Comparison of ENCODE assay signal across 1 cellular context in the genomic region with DNA sequence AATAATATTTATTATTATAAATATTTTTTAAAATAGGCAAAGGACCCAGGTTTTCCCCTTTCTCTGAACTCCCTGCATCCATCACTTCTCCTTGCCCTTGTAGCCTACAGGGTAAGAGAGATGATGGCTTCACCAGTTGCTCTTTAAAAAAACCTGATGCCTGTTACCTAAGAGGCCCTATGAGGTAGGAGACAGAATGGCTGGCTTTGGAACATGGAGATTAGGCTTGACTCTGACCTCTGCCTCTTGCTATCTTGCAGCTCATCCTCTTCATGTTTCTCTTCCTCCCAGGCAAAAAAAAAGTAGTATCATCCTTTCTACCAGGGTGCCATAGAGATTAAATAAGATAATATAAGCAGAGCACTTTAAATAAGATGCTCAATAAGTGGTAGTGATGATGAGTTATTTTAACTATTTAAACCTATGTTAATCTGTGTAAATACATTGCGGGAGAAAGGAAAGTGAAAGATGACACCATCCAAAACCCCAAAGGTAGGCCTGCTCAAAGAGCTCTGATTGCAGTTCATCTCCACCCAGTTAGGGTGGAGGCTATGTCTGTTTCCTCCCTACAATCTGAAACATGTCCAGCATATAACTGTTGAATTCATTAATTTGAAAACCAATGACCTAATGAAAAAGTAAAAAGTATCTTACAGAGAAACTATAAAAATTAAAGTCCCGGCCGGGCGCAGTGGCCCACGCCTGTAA.
TF ChIP-seq lines count a peak whose summit lies in the region.

No MANE protein-coding gene starts in this region.

TF ChIP-seq in HEK293, 187 proteins besides CTCF, POLR2A, EP300 and RAD21 (continued from another document):
- TF ChIP-seq, protein P1, sequence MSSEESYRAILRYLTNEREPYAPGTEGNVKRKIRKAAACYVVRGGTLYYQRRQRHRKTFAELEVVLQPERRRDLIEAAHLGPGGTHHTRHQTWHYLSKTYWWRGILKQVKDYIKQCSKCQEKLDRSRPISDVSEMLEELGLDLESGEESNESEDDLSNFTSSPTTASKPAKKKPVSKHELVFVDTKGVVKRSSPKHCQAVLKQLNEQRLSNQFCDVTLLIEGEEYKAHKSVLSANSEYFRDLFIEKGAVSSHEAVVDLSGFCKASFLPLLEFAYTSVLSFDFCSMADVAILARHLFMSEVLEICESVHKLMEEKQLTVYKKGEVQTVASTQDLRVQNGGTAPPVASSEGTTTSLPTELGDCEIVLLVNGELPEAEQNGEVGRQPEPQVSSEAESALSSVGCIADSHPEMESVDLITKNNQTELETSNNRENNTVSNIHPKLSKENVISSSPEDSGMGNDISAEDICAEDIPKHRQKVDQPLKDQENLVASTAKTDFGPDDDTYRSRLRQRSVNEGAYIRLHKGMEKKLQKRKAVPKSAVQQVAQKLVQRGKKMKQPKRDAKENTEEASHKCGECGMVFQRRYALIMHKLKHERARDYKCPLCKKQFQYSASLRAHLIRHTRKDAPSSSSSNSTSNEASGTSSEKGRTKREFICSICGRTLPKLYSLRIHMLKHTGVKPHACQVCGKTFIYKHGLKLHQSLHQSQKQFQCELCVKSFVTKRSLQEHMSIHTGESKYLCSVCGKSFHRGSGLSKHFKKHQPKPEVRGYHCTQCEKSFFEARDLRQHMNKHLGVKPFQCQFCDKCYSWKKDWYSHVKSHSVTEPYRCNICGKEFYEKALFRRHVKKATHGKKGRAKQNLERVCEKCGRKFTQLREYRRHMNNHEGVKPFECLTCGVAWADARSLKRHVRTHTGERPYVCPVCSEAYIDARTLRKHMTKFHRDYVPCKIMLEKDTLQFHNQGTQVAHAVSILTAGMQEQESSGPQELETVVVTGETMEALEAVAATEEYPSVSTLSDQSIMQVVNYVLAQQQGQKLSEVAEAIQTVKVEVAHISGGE (tag by site-specific recombination; conservative IDR thresholded peaks at IDR 0.05; ENCODE audit: low read depth), result no peak
- TF ChIP-seq, protein P2, sequence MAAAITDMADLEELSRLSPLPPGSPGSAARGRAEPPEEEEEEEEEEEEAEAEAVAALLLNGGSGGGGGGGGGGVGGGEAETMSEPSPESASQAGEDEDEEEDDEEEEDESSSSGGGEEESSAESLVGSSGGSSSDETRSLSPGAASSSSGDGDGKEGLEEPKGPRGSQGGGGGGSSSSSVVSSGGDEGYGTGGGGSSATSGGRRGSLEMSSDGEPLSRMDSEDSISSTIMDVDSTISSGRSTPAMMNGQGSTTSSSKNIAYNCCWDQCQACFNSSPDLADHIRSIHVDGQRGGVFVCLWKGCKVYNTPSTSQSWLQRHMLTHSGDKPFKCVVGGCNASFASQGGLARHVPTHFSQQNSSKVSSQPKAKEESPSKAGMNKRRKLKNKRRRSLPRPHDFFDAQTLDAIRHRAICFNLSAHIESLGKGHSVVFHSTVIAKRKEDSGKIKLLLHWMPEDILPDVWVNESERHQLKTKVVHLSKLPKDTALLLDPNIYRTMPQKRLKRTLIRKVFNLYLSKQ (tag by site-specific recombination; IDR thresholded peaks at IDR 0.05; ENCODE audit: borderline replicate concordance), result no peak
- TF ChIP-seq, protein P3, sequence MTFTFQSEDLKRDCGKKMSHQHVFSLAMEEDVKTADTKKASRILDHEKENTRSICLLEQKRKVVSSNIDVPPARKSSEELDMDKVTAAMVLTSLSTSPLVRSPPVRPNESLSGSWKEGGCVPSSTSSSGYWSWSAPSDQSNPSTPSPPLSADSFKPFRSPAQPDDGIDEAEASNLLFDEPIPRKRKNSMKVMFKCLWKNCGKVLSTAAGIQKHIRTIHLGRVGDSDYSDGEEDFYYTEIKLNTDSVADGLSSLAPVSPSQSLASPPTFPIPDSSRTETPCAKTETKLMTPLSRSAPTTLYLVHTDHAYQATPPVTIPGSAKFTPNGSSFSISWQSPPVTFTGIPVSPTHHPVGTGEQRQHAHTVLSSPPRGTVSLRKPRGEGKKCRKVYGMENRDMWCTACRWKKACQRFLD (tag by site-specific recombination; IDR thresholded peaks at IDR 0.05), result no peak
